Comparison of ENCODE assay signal across 25 cellular contexts in genomic region chr20:14685179-14685578, GRCh38.
"Had no signal": no experiment of that assay in that cellular context is flagged by ENCODE, and none has a peak within 500 bp of the region (broad histone marks: within the 10 kb centered on the region; RNA-seq: fewer than 3 reads in every experiment).

No MANE protein-coding gene starts in this region.

- H3K4me3 Mint-ChIP-seq: dendritic cell treated with granulocyte-macrophage colony-stimulating factor and Interleukin-4, amounts not matched to agents 40 ng/mL and 50 ng/mL, for 4 days; endodermal cell; mesothelial cell of epicardium; naive B cell; natural killer cell treated with Interleukin-12 subunit alpha and Interleukin-12 subunit beta and Interleukin-15 and Interleukin-18, amount 100 ng/mL, for 72 hours; stimulated activated naive CD8-positive, alpha-beta T cell treated with anti-CD3 and anti-CD28 coated beads, Interleukin-15, amount 100 ng/mL, for 72 hours had no signal

- DNase-seq: effector CD8-positive, alpha-beta T cell; endodermal cell; foreskin keratinocyte; heart right ventricle; hippocampal formation; left cardiac atrium; left lung; mesenchymal stem cell; mucosa of descending colon; naive B cell; nucleus accumbens; stimulated activated CD4-positive, alpha-beta T cell treated with anti-CD3 and anti-CD28 coated beads, Interleukin-12 subunit alpha, Interleukin-12 subunit beta, amount 100 ng/mL, for 4 hours; stimulated activated CD4-positive, alpha-beta T cell treated with anti-CD3 and anti-CD28 coated beads, Interleukin-1b, Interleukin-23, amount 100 ng/mL, for 48 hours; stimulated activated CD4-positive, alpha-beta T cell treated with anti-CD3 and anti-CD28 coated beads, Interleukin-4, amount 100 ng/mL, for 1 hour; stimulated activated CD8-positive, alpha-beta memory T cell treated with anti-CD3 and anti-CD28 coated beads, Interleukin-4, amount 100 ng/mL, for 48 hours; stimulated activated naive CD4-positive, alpha-beta T cell; stimulated activated naive CD8-positive, alpha-beta T cell treated with anti-CD3 and anti-CD28 coated beads, Interleukin-15, amount 100 ng/mL, for 72 hours; transverse colon; upper lobe of right lung; uterus had no signal

- H3K9me3 Mint-ChIP-seq: dendritic cell treated with granulocyte-macrophage colony-stimulating factor and Interleukin-4, amounts not matched to agents 40 ng/mL and 50 ng/mL, for 4 days; endodermal cell; mesothelial cell of epicardium had no signal

- H3K27me3 Mint-ChIP-seq: dendritic cell treated with granulocyte-macrophage colony-stimulating factor and Interleukin-4, amounts not matched to agents 40 ng/mL and 50 ng/mL, for 4 days; natural killer cell treated with Interleukin-12 subunit alpha and Interleukin-12 subunit beta and Interleukin-15 and Interleukin-18, amount 100 ng/mL, for 72 hours; stimulated activated naive CD8-positive, alpha-beta T cell treated with anti-CD3 and anti-CD28 coated beads, Interleukin-15, amount 100 ng/mL, for 72 hours had no signal

- H3K4me1 Mint-ChIP-seq: endodermal cell; naive B cell; stimulated activated naive CD8-positive, alpha-beta T cell treated with anti-CD3 and anti-CD28 coated beads, Interleukin-15, amount 100 ng/mL, for 72 hours had no signal

- H3K36me3 Mint-ChIP-seq: mesothelial cell of epicardium, naive B cell had no signal

- ATAC-seq: foreskin keratinocyte; gastroesophageal sphincter; heart right ventricle; left cardiac atrium; left lung; mucosa of descending colon; natural killer cell treated with Interleukin-12 subunit alpha and Interleukin-12 subunit beta and Interleukin-15 and Interleukin-18, amount 100 ng/mL, for 72 hours; sciatic nerve; stimulated activated naive CD8-positive, alpha-beta T cell treated with anti-CD3 and anti-CD28 coated beads, Interleukin-15, amount 100 ng/mL, for 72 hours; upper lobe of right lung had no signal

- H3K27ac Mint-ChIP-seq: dendritic cell treated with granulocyte-macrophage colony-stimulating factor and Interleukin-4, amounts not matched to agents 40 ng/mL and 50 ng/mL, for 4 days; endodermal cell; mesothelial cell of epicardium; naive B cell; natural killer cell treated with Interleukin-12 subunit alpha and Interleukin-12 subunit beta and Interleukin-15 and Interleukin-18, amount 100 ng/mL, for 72 hours; stimulated activated naive CD8-positive, alpha-beta T cell treated with anti-CD3 and anti-CD28 coated beads, Interleukin-15, amount 100 ng/mL, for 72 hours had no signal
